24 cellular contexts compared by ENCODE assay signal in genomic region chr4:167452922-167453321, GRCh38.
"Had no signal": no experiment of that assay in that cellular context is flagged by ENCODE, and none has a peak within 500 bp of the region (broad histone marks: within the 10 kb centered on the region; RNA-seq: fewer than 3 reads in every experiment).

No MANE protein-coding gene starts in this region.

- DNase-seq: activated CD4-positive, alpha-beta memory T cell treated with anti-CD3 and anti-CD28 coated beads, Interleukin-2, amount 10 ng/mL, durations not matched to agents 7 days and 5 days; activated CD4-positive, alpha-beta T cell treated with anti-CD3 and anti-CD28 coated beads, Interleukin-2, amount 10 ng/mL, durations not matched to agents 24 days and 14 days; activated effector memory CD4-positive, alpha-beta T cell treated with Interleukin-2 at 50 U/mL for 16 hours; activated naive CD4-positive, alpha-beta T cell treated with anti-CD3 and anti-CD28 coated beads for 36 hours; activated naive CD8-positive, alpha-beta T cell treated with anti-CD3 and anti-CD28 coated beads, Interleukin-2, amount 10 ng/mL, durations not matched to agents 7 days and 5 days; activated T-cell treated with anti-CD3 and anti-CD28 coated beads, Interleukin-2, amount 50 U/mL, for 72 hours; amniotic stem cell; colonic mucosa; gastrocnemius medialis; hippocampal formation; kidney glomerular epithelial cell; left ventricle myocardium inferior; naive thymus-derived CD8-positive, alpha-beta T cell; small intestine; stimulated activated CD4-positive, alpha-beta T cell treated with anti-CD3 and anti-CD28 coated beads, Interleukin-2, amount 100 ng/mL, for 24 hours; stomach had no signal

- ATAC-seq: activated CD4-positive, CD25-positive, alpha-beta regulatory T cell treated with anti-CD3 and anti-CD28 coated beads, Interleukin-2, amount 50 U/mL, for 24 hours; activated T-cell treated with anti-CD3 and anti-CD28 coated beads, Interleukin-2, amount 50 U/mL, for 72 hours; gastrocnemius medialis; naive thymus-derived CD8-positive, alpha-beta T cell; sciatic nerve; stimulated activated memory B cell treated with anti-CD40 and anti-IgM and Interleukin-4, amounts not matched to agents 10 μg/mL and 1 μg/mL and 100 μg/mL, for 72 hours had no signal

- H3K4me3 ChIP-seq: breast epithelium, colonic mucosa, esophagus muscularis mucosa, gastrocnemius medialis, left ventricle myocardium inferior, neural progenitor cell, stomach, suprapubic skin, tibial nerve had no signal
